13 cellular contexts compared by ENCODE assay signal in the genomic region with DNA sequence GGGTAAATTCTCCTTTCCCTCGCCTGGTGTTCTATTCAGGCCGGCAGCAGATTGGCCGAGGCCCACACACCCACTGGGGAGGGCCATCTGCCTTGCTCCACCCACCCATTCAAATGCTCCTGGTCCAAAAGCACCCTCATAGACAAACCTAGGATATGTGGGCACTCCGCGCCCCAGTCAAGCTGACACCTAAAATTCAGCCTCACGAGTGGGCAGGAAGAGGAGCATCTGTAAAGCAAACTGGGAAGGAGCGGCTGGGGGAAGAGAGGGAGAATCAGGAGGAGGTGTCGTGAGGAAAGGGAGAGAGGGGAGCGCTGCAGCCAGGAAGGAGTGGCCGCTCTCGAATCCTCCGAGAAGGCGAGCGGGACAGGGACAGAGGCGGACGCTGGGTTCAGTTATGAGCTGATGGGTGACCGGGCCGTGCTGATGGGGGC.
DNase-seq lines count a peak whose midpoint lies in the region; ATAC-seq and TF ChIP-seq lines count a peak whose summit lies in the region.
"Had no signal": no experiment of that assay in that cellular context is flagged by ENCODE, and none has a peak within 500 bp of the region (broad histone marks: within the 10 kb centered on the region; RNA-seq: fewer than 3 reads in every experiment).

No MANE protein-coding gene starts in this region.

- H3K9ac ChIP-seq in neuronal stem cell (ENCODE audit: low read depth, low read length, poor library complexity) = peak overlapping the region; percentile 34

- H2BK15ac ChIP-seq in neuronal stem cell (ENCODE audit: low read length) = no peak overlapping the region

- no peaks in the 10 kb centered on the region for H3K79me1 ChIP-seq in neuronal stem cell (ENCODE audit: low read depth, low read length)

- no peak overlapping the region for H3K14ac ChIP-seq in neuronal stem cell (ENCODE audit: low read length)

- H2BK5ac ChIP-seq in neuronal stem cell (ENCODE audit: low read length) = no peak overlapping the region

- peak overlapping the region; percentile 72 for H3K4me2 ChIP-seq in neuronal stem cell (ENCODE audit: insufficient read depth, low read length, poor library complexity, severe bottlenecking)

- no peak overlapping the region for H3K4ac ChIP-seq in neuronal stem cell (ENCODE audit: low read length)

- H2BK12ac ChIP-seq in neuronal stem cell (ENCODE audit: low read length) = no peak overlapping the region

- CTCF ChIA-PET in Caco-2 (lab: Charles Lee) (no interaction called here), RWPE1 (lab: Yijun Ruan, JAX) (no interaction called here)
- CTCF ChIA-PET in activated CD8-positive, alpha-beta T cell treated with anti-CD3 and anti-CD28 coated beads, Interleukin-2, amount 10 ng/mL, durations not matched to agents 7 days and 5 days (lab: Charles Lee) = no interaction called here

- peak overlapping the region; percentile 85 for H3K27ac Mint-ChIP-seq in Caco-2 (ENCODE audit: unreplicated experiment)
- no peak overlapping the region for H3K27ac Mint-ChIP-seq in activated CD8-positive, alpha-beta T cell treated with anti-CD3 and anti-CD28 coated beads, Interleukin-2, amount 10 ng/mL, durations not matched to agents 7 days and 5 days
- H3K27ac Mint-ChIP-seq: effector memory CD8-positive, alpha-beta T cell had no signal

- H3K18ac ChIP-seq in neuronal stem cell (ENCODE audit: low read length) = peak overlapping the region; percentile 79

- H3K9me3 ChIP-seq in Caco-2 = peaks cover 5% of the 10 kb centered on the region; the same call in 1 of the 2 replicates
- H3K9me3 ChIP-seq in right cardiac atrium (ENCODE audit: control insufficient read depth, low read length) = no peaks in the 10 kb centered on the region
- H3K9me3 ChIP-seq in neuronal stem cell (replicated peaks in 1 of 2; ENCODE audit: control insufficient read depth in 2 of 2, insufficient read depth in 1 of 2, low read depth in 1 of 2, low read length in 2 of 2) = no peaks in the 10 kb centered on the region

- H4K8ac ChIP-seq in neuronal stem cell (ENCODE audit: low read depth, low read length) = no peak overlapping the region

- peak overlapping the region; percentile 78 for H2AFZ ChIP-seq in neuronal stem cell (ENCODE audit: low read length)

- no peaks in the 10 kb centered on the region for H3K27me3 Mint-ChIP-seq in Caco-2 (ENCODE audit: insufficient read depth, unreplicated experiment)
- H3K27me3 Mint-ChIP-seq in activated CD8-positive, alpha-beta T cell treated with anti-CD3 and anti-CD28 coated beads, Interleukin-2, amount 10 ng/mL, durations not matched to agents 7 days and 5 days (ENCODE audit: low read depth) = peaks cover 23% of the 10 kb centered on the region

- H3K4me3 ChIP-seq in Caco-2 (ENCODE audit: low read depth, low read length) (no peak overlapping the region), right cardiac atrium (ENCODE audit: low read length) (peak overlapping the region; percentile 44), neuronal stem cell (ENCODE audit: low read length in 2 of 2) (peak overlapping the region; percentile 13 to 73)
- H3K4me3 ChIP-seq: lung had no signal

- no peak overlapping the region for H2BK120ac ChIP-seq in neuronal stem cell (ENCODE audit: low read depth, low read length)

- no peaks in the 10 kb centered on the region for H3K9me3 Mint-ChIP-seq in Caco-2 (ENCODE audit: unreplicated experiment)
- H3K9me3 Mint-ChIP-seq in activated CD8-positive, alpha-beta T cell treated with anti-CD3 and anti-CD28 coated beads, Interleukin-2, amount 10 ng/mL, durations not matched to agents 7 days and 5 days (ENCODE audit: insufficient read depth) = no peaks in the 10 kb centered on the region
- H3K9me3 Mint-ChIP-seq: effector memory CD8-positive, alpha-beta T cell had no signal

- peak overlapping the region; percentile 47 for H3K23ac ChIP-seq in neuronal stem cell (ENCODE audit: low read depth, low read length, poor library complexity)

- H3K36me3 ChIP-seq in Caco-2 (ENCODE audit: control insufficient read depth, insufficient read depth, low read length) = no peaks in the 10 kb centered on the region
- H3K36me3 ChIP-seq in neuronal stem cell (replicated peaks in 1 of 2; ENCODE audit: control insufficient read depth in 2 of 2, insufficient read depth in 2 of 2, low read length in 2 of 2) = no peaks in the 10 kb centered on the region

- no peak overlapping the region for H2AK5ac ChIP-seq in neuronal stem cell (ENCODE audit: low read depth, low read length)

- no peak overlapping the region for H3K4me3 Mint-ChIP-seq in Caco-2 (ENCODE audit: unreplicated experiment)
- H3K4me3 Mint-ChIP-seq in activated CD8-positive, alpha-beta T cell treated with anti-CD3 and anti-CD28 coated beads, Interleukin-2, amount 10 ng/mL, durations not matched to agents 7 days and 5 days = peak overlapping the region; percentile 20
- H3K4me3 Mint-ChIP-seq: effector memory CD8-positive, alpha-beta T cell had no signal

- no peak overlapping the region for H4K91ac ChIP-seq in neuronal stem cell (ENCODE audit: low read depth, low read length, poor library complexity)

- H3K27ac ChIP-seq in right cardiac atrium (ENCODE audit: low read length) (no peak overlapping the region), neuronal stem cell (replicated peaks; ENCODE audit: low read length) (no peak overlapping the region), RWPE1 (no peak overlapping the region)

- intact Hi-C loops in Caco-2 (cut with micrococcal nuclease; ENCODE audit: unreplicated experiment) (no loop called here), right cardiac atrium (cut with DNase I) (no loop called here)

- H3K4me1 ChIP-seq in Caco-2 = peaks cover 40% of the 10 kb centered on the region
- H3K4me1 ChIP-seq in right cardiac atrium (ENCODE audit: control insufficient read depth, insufficient read depth, low read length) = peaks cover 9% of the 10 kb centered on the region
- H3K4me1 ChIP-seq in neuronal stem cell (ENCODE audit: control insufficient read depth in 2 of 2, insufficient read depth in 1 of 2, low read depth in 1 of 2, low read length in 2 of 2) = peaks cover 1 to 10% of the 10 kb centered on the region in 2 donors

- no peak for ATAC-seq in activated CD8-positive, alpha-beta T cell treated with anti-CD3 and anti-CD28 coated beads, Interleukin-2, amount 10 ng/mL, durations not matched to agents 7 days and 5 days
- ATAC-seq in right cardiac atrium (peak; percentile 74 to 86), HG02973 (IDR thresholded peaks at IDR 0.05; ENCODE audit: unreplicated experiment) (no peak), GM18909 (IDR thresholded peaks at IDR 0.05; ENCODE audit: poor library complexity, unreplicated experiment) (no peak)
- ATAC-seq: effector memory CD8-positive, alpha-beta T cell had no signal

- no peak for TF ChIP-seq CTCF in Caco-2 (IDR thresholded peaks at IDR 0.05; ENCODE audit: insufficient read depth in 1 of 2, low read depth in 1 of 2, low read length in 1 of 2, severe bottlenecking in 1 of 2, unreplicated experiment in 1 of 2)
- TF ChIP-seq CTCF in RWPE1 (conservative IDR thresholded peaks at IDR 0.05; ENCODE audit: low read depth) = no peak

- no TSS peak for BruUV-seq in Caco-2 (replicated peaks; lab: Mats Ljungman, UMichigan)

- POLR2A ChIA-PET in Caco-2 (lab: Charles Lee) = no interaction called here
- POLR2A ChIA-PET in activated CD8-positive, alpha-beta T cell treated with anti-CD3 and anti-CD28 coated beads, Interleukin-2, amount 10 ng/mL, durations not matched to agents 7 days and 5 days (lab: Charles Lee) = interaction anchor here (1.9 kb wide), 1 partner anchor 10 kb away, joined by 6 read pairs; no protein-coding TSS in a partner anchor
- POLR2A ChIA-PET in RWPE1 (lab: Yijun Ruan, JAX; ENCODE audit: low non-redundant PET) = no interaction called here

- peaks cover 31% of the 10 kb centered on the region for H3K4me1 Mint-ChIP-seq in Caco-2 (ENCODE audit: low read depth, unreplicated experiment)
- peaks cover 8% of the 10 kb centered on the region for H3K4me1 Mint-ChIP-seq in activated CD8-positive, alpha-beta T cell treated with anti-CD3 and anti-CD28 coated beads, Interleukin-2, amount 10 ng/mL, durations not matched to agents 7 days and 5 days (ENCODE audit: low read depth)

- 19% methylated on average over 18 of the region's 18 CpGs for WGBS in right cardiac atrium
- no CpG with 5 or more reads among the region's 18 CpGs for WGBS in neuronal stem cell (ENCODE audit: extremely low coverage in 2 of 2, insufficient read length in 2 of 2, insufficient replicate concordance in 1 of 2), 2 donors

- H3K27me3 ChIP-seq in Caco-2 (replicated peaks; ENCODE audit: control insufficient read depth, insufficient read depth, low read length) = no peaks in the 10 kb centered on the region
- no peaks in the 10 kb centered on the region for H3K27me3 ChIP-seq in right cardiac atrium (ENCODE audit: control insufficient read depth, insufficient read depth)
- H3K27me3 ChIP-seq in neuronal stem cell (ENCODE audit: control insufficient read depth in 3 of 3, insufficient read depth in 3 of 3, low read depth in 1 of 3, low read length in 3 of 3) = peaks cover 0 to 12% (median 4%) of the 10 kb centered on the region in 3 experiments

- DNase-seq in Caco-2 (no peak), right cardiac atrium (peak in 1 of 3 donors; percentile 36), neuronal stem cell (ENCODE audit: low spot score) (no peak), RWPE1 (ENCODE audit: low spot score) (no peak), SIG-M5 treated with dmso at 0.1 percent for 504 hours (lab: John Stamatoyannopoulos, UW; ENCODE audit: unreplicated experiment) (no peak)
- no peak for DNase-seq in activated CD8-positive, alpha-beta T cell treated with anti-CD3 and anti-CD28 coated beads, Interleukin-2, amount 10 ng/mL, durations not matched to agents 7 days and 5 days
- DNase-seq: COR-L47; effector memory CD8-positive, alpha-beta T cell; HCEC 1CT; NCI-H226 had no signal

- peaks cover 7% of the 10 kb centered on the region for H3K36me3 Mint-ChIP-seq in Caco-2 (ENCODE audit: insufficient read depth, unreplicated experiment)
- H3K36me3 Mint-ChIP-seq in activated CD8-positive, alpha-beta T cell treated with anti-CD3 and anti-CD28 coated beads, Interleukin-2, amount 10 ng/mL, durations not matched to agents 7 days and 5 days (ENCODE audit: low read depth) = no peaks in the 10 kb centered on the region

Comparison
In these comparisons a context has a peak if more than half of its experiments do, and no peak if none do; other contexts are left out.
1. ATAC-seq: peak in right cardiac atrium (2 of 2); none in activated CD8-positive, alpha-beta T cell treated with anti-CD3 and anti-CD28 coated beads, Interleukin-2, amount 10 ng/mL, durations not matched to agents 7 days and 5 days (single experiment), HG02973 (single experiment) and GM18909 (single experiment).